In genomic region chr10:58385784-58386112, GRCh38 we compare ENCODE assay signal across 8 cellular contexts. TPM values are rescaled to one million over a fixed set of nuclear protein-coding genes. Genes with fewer than 3 reads are reported as not detected.
DNase-seq lines count a peak whose midpoint lies in the region; ATAC-seq and TF ChIP-seq lines count a peak whose summit lies in the region.

No MANE protein-coding gene starts in this region.

- H3K27ac Mint-ChIP-seq in activated CD8-positive, alpha-beta T cell treated with anti-CD3 and anti-CD28 coated beads, Interleukin-2, amount 10 ng/mL, durations not matched to agents 7 days and 5 days, result peak overlapping the region; percentile 97
- peak overlapping the region; percentile 98 for H3K27ac Mint-ChIP-seq in osteocyte (ENCODE audit: unreplicated experiment)

- peak overlapping the region; percentile 98 for H3K4me3 ChIP-seq in DOHH2 (ENCODE audit: low read length)
- peak overlapping the region; percentile 98 for H3K4me3 ChIP-seq in HUES64 (ENCODE audit: low read length)

- H3K36me3 ChIP-seq in DOHH2 (ENCODE audit: control insufficient read depth, low read length), result peaks cover 54% of the 10 kb centered on the region
- peaks cover 45% of the 10 kb centered on the region for H3K36me3 ChIP-seq in HUES64 (ENCODE audit: insufficient read depth, low read length)

- H3K9me2 ChIP-seq in DOHH2 (replicated peaks; ENCODE audit: control insufficient read depth, low read length), result no peaks in the 10 kb centered on the region

- H3K9me3 Mint-ChIP-seq in activated CD8-positive, alpha-beta T cell treated with anti-CD3 and anti-CD28 coated beads, Interleukin-2, amount 10 ng/mL, durations not matched to agents 7 days and 5 days (ENCODE audit: insufficient read depth), result no peaks in the 10 kb centered on the region
- H3K9me3 Mint-ChIP-seq in osteocyte (ENCODE audit: unreplicated experiment), result no peaks in the 10 kb centered on the region

- H3K27ac ChIP-seq in DOHH2 (ENCODE audit: low read depth, low read length) (peak overlapping the region; percentile 56), HUES64 (ENCODE audit: low read depth, low read length) (peak overlapping the region; percentile 95), foreskin keratinocyte (peak overlapping the region; percentile 4)

- ATAC-seq in GM21360 (IDR thresholded peaks at IDR 0.05; ENCODE audit: unreplicated experiment) (peak; percentile 7), foreskin keratinocyte (peak; percentile 53)
- peak; percentile 10 for ATAC-seq in activated CD8-positive, alpha-beta T cell treated with anti-CD3 and anti-CD28 coated beads, Interleukin-2, amount 10 ng/mL, durations not matched to agents 7 days and 5 days

- peak overlapping the region; percentile 98 for H3K4me3 Mint-ChIP-seq in activated CD8-positive, alpha-beta T cell treated with anti-CD3 and anti-CD28 coated beads, Interleukin-2, amount 10 ng/mL, durations not matched to agents 7 days and 5 days
- peak overlapping the region; percentile 100 for H3K4me3 Mint-ChIP-seq in osteocyte (ENCODE audit: unreplicated experiment)

- under 1% methylated on average over 15 of the region's 15 CpGs for WGBS in HUES64

- H3K27me3 Mint-ChIP-seq in activated CD8-positive, alpha-beta T cell treated with anti-CD3 and anti-CD28 coated beads, Interleukin-2, amount 10 ng/mL, durations not matched to agents 7 days and 5 days (ENCODE audit: low read depth), result peaks cover 4% of the 10 kb centered on the region
- no peaks in the 10 kb centered on the region for H3K27me3 Mint-ChIP-seq in osteocyte (ENCODE audit: unreplicated experiment)

- H3K27me3 ChIP-seq in DOHH2 (ENCODE audit: control insufficient read depth, low read length) (no peaks in the 10 kb centered on the region), HUES64 (ENCODE audit: insufficient read depth, low read length) (no peaks in the 10 kb centered on the region), foreskin keratinocyte (no peaks in the 10 kb centered on the region)

- CTCF ChIA-PET in activated CD8-positive, alpha-beta T cell treated with anti-CD3 and anti-CD28 coated beads, Interleukin-2, amount 10 ng/mL, durations not matched to agents 7 days and 5 days (lab: Charles Lee), result interaction anchor here (0.9 to 3.8 kb wide), 8 partner anchors 8 to 214 kb away, joined by 3 to 41 read pairs (median 3); partner anchors contain the start of gene CISD1

- POLR2A ChIA-PET in activated CD8-positive, alpha-beta T cell treated with anti-CD3 and anti-CD28 coated beads, Interleukin-2, amount 10 ng/mL, durations not matched to agents 7 days and 5 days (lab: Charles Lee), result interaction anchor here (2.0 kb wide), 1 partner anchor 51 kb away, joined by 8 read pairs; the partner anchor contains the start of gene UBE2D1

- peaks cover 35% of the 10 kb centered on the region for H3K36me3 Mint-ChIP-seq in activated CD8-positive, alpha-beta T cell treated with anti-CD3 and anti-CD28 coated beads, Interleukin-2, amount 10 ng/mL, durations not matched to agents 7 days and 5 days (ENCODE audit: low read depth)
- peaks cover 12% of the 10 kb centered on the region for H3K36me3 Mint-ChIP-seq in osteocyte (ENCODE audit: unreplicated experiment)

- peaks cover 58% of the 10 kb centered on the region for H3K79me2 ChIP-seq in DOHH2 (ENCODE audit: control insufficient read depth, low read length)

- H3K9me3 ChIP-seq in DOHH2 (ENCODE audit: control insufficient read depth, insufficient read depth, low read length), result no peaks in the 10 kb centered on the region
- no peaks in the 10 kb centered on the region for H3K9me3 ChIP-seq in HUES64 (ENCODE audit: insufficient read depth, low read depth, low read length)

- peaks cover 20% of the 10 kb centered on the region; the same call in 1 of the 2 replicates for H4K20me1 ChIP-seq in DOHH2 (ENCODE audit: control insufficient read depth, insufficient read depth, low read depth, low read length)

- peaks cover 34% of the 10 kb centered on the region for H3K4me1 Mint-ChIP-seq in activated CD8-positive, alpha-beta T cell treated with anti-CD3 and anti-CD28 coated beads, Interleukin-2, amount 10 ng/mL, durations not matched to agents 7 days and 5 days (ENCODE audit: low read depth)
- H3K4me1 Mint-ChIP-seq in osteocyte (ENCODE audit: unreplicated experiment), result peaks cover 21% of the 10 kb centered on the region

- peak; percentile 30 for DNase-seq in activated CD8-positive, alpha-beta T cell treated with anti-CD3 and anti-CD28 coated beads, Interleukin-2, amount 10 ng/mL, durations not matched to agents 7 days and 5 days
- DNase-seq in foreskin keratinocyte, result peak in 1 of 2 donors; percentile 30
- DNase-seq in osteocyte (ENCODE audit: extremely low spot score, unreplicated experiment), result no peak
- DNase-seq in NCI-H446 treated with DMSO at 0.1 percent for 48 hours (lab: John Stamatoyannopoulos, UW), result no peak
- no peak for DNase-seq in NCI-H2029 treated with DMSO at 0.1 percent for 48 hours (lab: John Stamatoyannopoulos, UW)

- peak overlapping the region; percentile 85 for H3K4me2 ChIP-seq in DOHH2 (ENCODE audit: low read length)

- peak overlapping the region; percentile 94 for H3K9ac ChIP-seq in HUES64 (ENCODE audit: low read depth, low read length)

- H3K4me1 ChIP-seq in DOHH2 (ENCODE audit: control insufficient read depth, low read length), result peaks cover 31% of the 10 kb centered on the region
- peaks cover 11% of the 10 kb centered on the region; the same call in 1 of the 2 replicates for H3K4me1 ChIP-seq in HUES64 (ENCODE audit: insufficient read depth, low read length)
- H3K4me1 ChIP-seq in foreskin keratinocyte, result peaks cover 6% of the 10 kb centered on the region

- no peaks in the 10 kb centered on the region; the same call in 1 of the 2 replicates for H3F3A ChIP-seq in DOHH2 (ENCODE audit: control insufficient read depth, insufficient read depth)

- TF ChIP-seq CTCF in DOHH2 (IDR thresholded peaks at IDR 0.05; ENCODE audit: low read depth, low read length, poor library complexity, severe bottlenecking) (no peak), foreskin keratinocyte (conservative IDR thresholded peaks at IDR 0.05) (no peak), osteocyte (IDR thresholded peaks at IDR 0.05) (no peak)

RNA-seq across cellular contexts. Expression of gene TFAM, which starts 0.5 kb away (rescaled TPM):
- 60.9 TPM for polyA plus RNA-seq in HUES64 (2013, experiment 1 of 2)
- polyA plus RNA-seq in HUES64 (2013, experiment 2 of 2), result 61.0 TPM
- 10 to 100 TPM; 64.1 to 67.2 TPM for total RNA-seq in activated CD8-positive, alpha-beta T cell treated with anti-CD3 and anti-CD28 coated beads, Interleukin-2, amount 10 ng/mL, durations not matched to agents 7 days and 5 days
- total RNA-seq in foreskin keratinocyte, result 34.9 and 51.5 TPM in 2 replicates
- polyA plus RNA-seq in foreskin keratinocyte, result 12.0 and 21.3 TPM in 2 replicates
- 19.6 and 22.3 TPM in 2 replicates for total RNA-seq in osteocyte

RNA-seq across cellular contexts. Expression of gene UBE2D1, which starts 50.9 kb away (rescaled TPM):
- polyA plus RNA-seq in HUES64 (2013, experiment 1 of 2), result 31.0 TPM
- polyA plus RNA-seq in HUES64 (2013, experiment 2 of 2), result 34.7 TPM
- total RNA-seq in activated CD8-positive, alpha-beta T cell treated with anti-CD3 and anti-CD28 coated beads, Interleukin-2, amount 10 ng/mL, durations not matched to agents 7 days and 5 days, result 10 to 100 TPM; 12.2 to 12.3 TPM
- 16.4 and 16.6 TPM in 2 replicates for total RNA-seq in foreskin keratinocyte
- 16.3 and 19.1 TPM in 2 replicates for polyA plus RNA-seq in foreskin keratinocyte
- 16.4 and 18.3 TPM in 2 replicates for total RNA-seq in osteocyte

Comparison
In these comparisons a context has a peak if more than half of its experiments do, and no peak if none do; other contexts are left out.
1. H3K27ac ChIP-seq: peak in every context shown above with its lines; median percentile 95 in HUES64; 56 in DOHH2; 4 in foreskin keratinocyte.